8 cellular contexts compared by ENCODE assay signal in genomic region chr11:118789501-118790356, GRCh38. TPM values are rescaled to one million over a fixed set of nuclear protein-coding genes. Genes with fewer than 3 reads are reported as not detected.
DNase-seq lines count a peak whose midpoint lies in the region; ATAC-seq and TF ChIP-seq lines count a peak whose summit lies in the region.

No MANE protein-coding gene starts in this region.

- H3K4me1 ChIP-seq in DOHH2 (ENCODE audit: control insufficient read depth, low read length): peaks cover 56% of the 10 kb centered on the region
- peaks cover 0 to 48% (median 7%) of the 10 kb centered on the region in 4 donors for H3K4me1 ChIP-seq in right lobe of liver

- ATAC-seq in HG02571 (IDR thresholded peaks at IDR 0.05; ENCODE audit: unreplicated experiment): peak; percentile 2
- peak in 1 of 4 donors; percentile 1 for ATAC-seq in right lobe of liver
- ATAC-seq in HG03095 (IDR thresholded peaks at IDR 0.05; ENCODE audit: unreplicated experiment): no peak

- no peak for TF ChIP-seq POLR2A in right lobe of liver (IDR thresholded peaks at IDR 0.05)

- H3K4me2 ChIP-seq in DOHH2 (ENCODE audit: low read length): peak overlapping the region; percentile 97

- peaks cover 18% of the 10 kb centered on the region for H3F3A ChIP-seq in DOHH2 (ENCODE audit: control insufficient read depth, insufficient read depth)

- H3K27ac ChIP-seq in DOHH2 (ENCODE audit: low read depth, low read length) (peak overlapping the region; percentile 87), right lobe of liver (peak overlapping the region; percentile 97 to 100 (median 99))

- H3K9me2 ChIP-seq in DOHH2 (replicated peaks; ENCODE audit: control insufficient read depth, low read length): no peaks in the 10 kb centered on the region

- intact Hi-C loops in right lobe of liver (cut with DNase I): loop anchor here in 1 of 2 donors (10.0 kb wide), 1 partner anchor 95 kb away; no protein-coding TSS in a partner anchor

- H3K27me3 ChIP-seq in DOHH2 (ENCODE audit: control insufficient read depth, low read length): no peaks in the 10 kb centered on the region
- no peaks in the 10 kb centered on the region for H3K27me3 ChIP-seq in right lobe of liver

- TF ChIP-seq CTCF in DOHH2 (IDR thresholded peaks at IDR 0.05; ENCODE audit: low read depth, low read length, poor library complexity, severe bottlenecking) (no peak), right lobe of liver (IDR thresholded peaks at IDR 0.05) (no peak)

- H3K36me3 ChIP-seq in DOHH2 (ENCODE audit: control insufficient read depth, low read length) (peaks cover 56% of the 10 kb centered on the region), right lobe of liver (peaks cover 0 to 11% (median 6%) of the 10 kb centered on the region in 4 donors)

- DNase-seq in SIG-M5 treated with dmso at 0.1 percent for 504 hours (lab: John Stamatoyannopoulos, UW; ENCODE audit: unreplicated experiment) (peak; percentile 41), cerebellar cortex (ENCODE audit: low spot score) (peak; percentile 62), right lobe of liver (no peak), GOT3 (lab: John Stamatoyannopoulos, UW) (no peak)
- DNase-seq in stimulated activated naive CD4-positive, alpha-beta T cell treated with Interleukin-2 at 50 U/mL for 16 hours (lab: John Stamatoyannopoulos, UW): peak; percentile 41

- H3K9me3 ChIP-seq in DOHH2 (ENCODE audit: control insufficient read depth, insufficient read depth, low read length) (no peaks in the 10 kb centered on the region), right lobe of liver (no peaks in the 10 kb centered on the region)

- H4K20me1 ChIP-seq in DOHH2 (ENCODE audit: control insufficient read depth, insufficient read depth, low read depth, low read length): peaks cover 24% of the 10 kb centered on the region

- H3K4me3 ChIP-seq in DOHH2 (ENCODE audit: low read length): peak overlapping the region; percentile 85
- H3K4me3 ChIP-seq in right lobe of liver: peak overlapping the region; percentile 73 to 93 (median 91)

- 2% methylated on average over 18 of the region's 18 CpGs for WGBS in right lobe of liver (ENCODE audit: insufficient coverage, low coverage, low lambda C conversion rate, missing lambda C conversion rate)

- H3K79me2 ChIP-seq in DOHH2 (ENCODE audit: control insufficient read depth, low read length): peaks cover 66% of the 10 kb centered on the region

RNA-seq across cellular contexts. Expression of gene DDX6, which starts 1.2 kb away (rescaled TPM):
- 10 to 100 TPM; 37.9 to 46.1 (median 43.3) TPM for total RNA-seq in right lobe of liver

Comparison
In these comparisons a context has a peak if more than half of its experiments do, and no peak if none do; other contexts are left out.
1. DNase-seq: peak in SIG-M5 treated with dmso at 0.1 percent for 504 hours (single experiment), cerebellar cortex (single experiment) and stimulated activated naive CD4-positive, alpha-beta T cell treated with Interleukin-2 at 50 U/mL for 16 hours (single experiment); none in right lobe of liver (0 of 3) and GOT3 (single experiment).